In genomic region chr14:103286968-103287850, GRCh38 we compare ENCODE assay signal across 20 cellular contexts. TPM values are rescaled to one million over a fixed set of nuclear protein-coding genes. Genes with fewer than 3 reads are reported as not detected.
DNase-seq lines count a peak whose midpoint lies in the region; ATAC-seq lines count a peak whose summit lies in the region.
"Had no signal": no experiment of that assay in that cellular context is flagged by ENCODE, and none has a peak within 500 bp of the region (broad histone marks: within the 10 kb centered on the region; RNA-seq: fewer than 3 reads in every experiment).

No MANE protein-coding gene starts in this region.

- H3K27me3 Mint-ChIP-seq in stimulated activated naive CD8-positive, alpha-beta T cell treated with anti-CD3 and anti-CD28 coated beads, Interleukin-15, amount 100 ng/mL, for 72 hours = peaks cover 69% of the 10 kb centered on the region
- H3K27me3 Mint-ChIP-seq in T-helper 17 cell = peaks cover 76% of the 10 kb centered on the region

- no peaks in the 10 kb centered on the region for H3K9me3 Mint-ChIP-seq in stimulated activated naive CD8-positive, alpha-beta T cell treated with anti-CD3 and anti-CD28 coated beads, Interleukin-15, amount 100 ng/mL, for 72 hours
- H3K9me3 Mint-ChIP-seq: CD8-positive, alpha-beta memory T cell had no signal

- H3K4me1 Mint-ChIP-seq in stimulated activated naive CD8-positive, alpha-beta T cell treated with anti-CD3 and anti-CD28 coated beads, Interleukin-15, amount 100 ng/mL, for 72 hours = no peaks in the 10 kb centered on the region
- no peaks in the 10 kb centered on the region for H3K4me1 Mint-ChIP-seq in T-helper 17 cell
- H3K4me1 Mint-ChIP-seq: CD8-positive, alpha-beta memory T cell had no signal

- no peak for DNase-seq in stimulated activated naive CD8-positive, alpha-beta T cell treated with anti-CD3 and anti-CD28 coated beads, Interleukin-15, Interleukin-2, amounts not matched to agents 100 U/mL and 50 U/mL, for 24 hours
- no peak for DNase-seq in stimulated activated naive CD8-positive, alpha-beta T cell treated with anti-CD3 and anti-CD28 coated beads, Interleukin-15, amount 100 ng/mL, for 72 hours
- peak; percentile 55 for DNase-seq in mesenteric fat pad (ENCODE audit: low spot score)
- peak; percentile 69 for DNase-seq in posterior vena cava (ENCODE audit: low spot score)
- DNase-seq in T-helper 17 cell = no peak
- DNase-seq in dermis blood vessel endothelial cell = no peak
- DNase-seq: ACHN; C1 segment of cervical spinal cord; CD4-positive, CD25-positive, alpha-beta regulatory T cell; CD8-positive, alpha-beta memory T cell; COR-L47; DMS 273 treated with DMSO at 0.1 percent for 48 hours; DMS53; DND-41; EL; H9 had no signal

- peak; percentile 29 for ATAC-seq in stimulated activated naive CD8-positive, alpha-beta T cell treated with anti-CD3 and anti-CD28 coated beads, Interleukin-15, Interleukin-2, amounts not matched to agents 100 U/mL and 50 U/mL, for 24 hours
- no peak for ATAC-seq in stimulated activated naive CD8-positive, alpha-beta T cell treated with anti-CD3 and anti-CD28 coated beads, Interleukin-15, amount 100 ng/mL, for 72 hours
- ATAC-seq in T-helper 17 cell (no peak), GM21515 (IDR thresholded peaks at IDR 0.05; ENCODE audit: unreplicated experiment) (no peak)
- ATAC-seq: GM12878, GM23338 had no signal

- intact Hi-C loops in posterior vena cava (cut with DNase I) = no loop called here

- no peak overlapping the region for H3K4me3 Mint-ChIP-seq in stimulated activated naive CD8-positive, alpha-beta T cell treated with anti-CD3 and anti-CD28 coated beads, Interleukin-15, amount 100 ng/mL, for 72 hours
- no peak overlapping the region for H3K4me3 Mint-ChIP-seq in T-helper 17 cell
- H3K4me3 Mint-ChIP-seq: CD8-positive, alpha-beta memory T cell; GM23338; H9 had no signal

- H3K27ac Mint-ChIP-seq in stimulated activated naive CD8-positive, alpha-beta T cell treated with anti-CD3 and anti-CD28 coated beads, Interleukin-15, amount 100 ng/mL, for 72 hours = peak overlapping the region in 1 of 2 donors; percentile 65
- no peak overlapping the region for H3K27ac Mint-ChIP-seq in T-helper 17 cell
- H3K27ac Mint-ChIP-seq: CD4-positive, CD25-positive, alpha-beta regulatory T cell; GM23338; H9 had no signal

- no peaks in the 10 kb centered on the region for H3K36me3 Mint-ChIP-seq in T-helper 17 cell (ENCODE audit: low read depth)
- H3K36me3 Mint-ChIP-seq: CD4-positive, CD25-positive, alpha-beta regulatory T cell; CD8-positive, alpha-beta memory T cell had no signal

- no peaks in the 10 kb centered on the region for H3K9me3 ChIP-seq in T-helper 17 cell (ENCODE audit: control insufficient read depth, low read length, poor library complexity, severe bottlenecking)
- H3K9me3 ChIP-seq: BE2C had no signal

RNA-seq across cellular contexts. Expression of gene EIF5, which starts 46.8 kb away (rescaled TPM):
- 267 TPM for total RNA-seq in mesenteric fat pad
- total RNA-seq in posterior vena cava = 100 to 1,000 TPM; 191 to 232 TPM
- total RNA-seq in T-helper 17 cell = 100 to 1,000 TPM; 649 to 800 TPM
- total RNA-seq in dermis blood vessel endothelial cell = 115 and 226 TPM in 2 replicates

Comparison
In these comparisons a context has a peak if more than half of its experiments do, and no peak if none do; other contexts are left out.
1. DNase-seq: peak in mesenteric fat pad (single experiment) and posterior vena cava (single experiment); none in stimulated activated naive CD8-positive, alpha-beta T cell treated with anti-CD3 and anti-CD28 coated beads, Interleukin-15, Interleukin-2, amounts not matched to agents 100 U/mL and 50 U/mL, for 24 hours (single experiment), stimulated activated naive CD8-positive, alpha-beta T cell treated with anti-CD3 and anti-CD28 coated beads, Interleukin-15, amount 100 ng/mL, for 72 hours (0 of 2), T-helper 17 cell (0 of 3) and dermis blood vessel endothelial cell (single experiment).